6 cellular contexts compared by ENCODE assay signal in genomic region chr5:31401691-31402090, GRCh38.
"Had no signal": no experiment of that assay in that cellular context is flagged by ENCODE, and none has a peak within 500 bp of the region (broad histone marks: within the 10 kb centered on the region; RNA-seq: fewer than 3 reads in every experiment).

No MANE protein-coding gene starts in this region.

- H3K27ac ChIP-seq: HL-60 had no signal

- H3K4me3 ChIP-seq: K562 had no signal

- H3K4me3 Mint-ChIP-seq: IgD-negative memory B cell had no signal

- DNase-seq: IMR-90, KBM-7 had no signal

- H3K4me1 Mint-ChIP-seq: IgD-negative memory B cell had no signal

- H3K27ac Mint-ChIP-seq: IgD-negative memory B cell had no signal

- H3K9me3 Mint-ChIP-seq: IgD-negative memory B cell had no signal

- ATAC-seq: HepG2, K562 had no signal

- H3K27me3 Mint-ChIP-seq: IgD-negative memory B cell had no signal
